Comparison of ENCODE assay signal across 23 cellular contexts in genomic region chr9:97623946-97624345, GRCh38.
"Had no signal": no experiment of that assay in that cellular context is flagged by ENCODE, and none has a peak within 500 bp of the region (broad histone marks: within the 10 kb centered on the region; RNA-seq: fewer than 3 reads in every experiment).

No MANE protein-coding gene starts in this region.

- H3K9me3 Mint-ChIP-seq: activated naive CD4-positive, alpha-beta T cell treated with anti-CD3 and anti-CD28 coated beads, Interleukin-2, amount 50 U/mL, for 24 hours; activated T-cell treated with anti-CD3 and anti-CD28 coated beads, Interleukin-2, amount 50 U/mL, for 24 hours; activated T-helper 1 cell treated with anti-CD3 and anti-CD28 coated beads, Interleukin-12 subunit alpha, Interleukin-12 subunit beta, Interleukin-2, Interleukin-4 antibody, amounts not matched to agents 30 ng/mL and 10 ng/mL and 1 ng/mL, durations not matched to agents 14 hours and 24 hours and 36 hours; T-helper 1 cell treated with Interleukin-12 subunit alpha and Interleukin-12 subunit beta and Interleukin-4 antibody, amounts not matched to agents 30 μg/mL and 1 μg/mL, for 36 hours had no signal

- ATAC-seq: activated CD4-positive, CD25-positive, alpha-beta regulatory T cell treated with anti-CD3 and anti-CD28 coated beads, Interleukin-2, amount 50 U/mL, for 24 hours; activated CD8-positive, alpha-beta memory T cell treated with anti-CD3 and anti-CD28 coated beads, Interleukin-2, amount 10 ng/mL, durations not matched to agents 7 days and 5 days; K562 had no signal

- H3K27ac Mint-ChIP-seq: activated CD8-positive, alpha-beta memory T cell treated with anti-CD3 and anti-CD28 coated beads, Interleukin-2, amount 10 ng/mL, durations not matched to agents 7 days and 5 days; activated naive CD4-positive, alpha-beta T cell treated with anti-CD3 and anti-CD28 coated beads, Interleukin-2, amount 50 U/mL, for 24 hours; activated T-cell treated with anti-CD3 and anti-CD28 coated beads, Interleukin-2, amount 50 U/mL, for 24 hours; activated T-helper 1 cell treated with anti-CD3 and anti-CD28 coated beads, Interleukin-12 subunit alpha, Interleukin-12 subunit beta, Interleukin-2, Interleukin-4 antibody, amounts not matched to agents 30 ng/mL and 10 ng/mL and 1 ng/mL, durations not matched to agents 14 hours and 24 hours and 36 hours; T-helper 1 cell treated with Interleukin-12 subunit alpha and Interleukin-12 subunit beta and Interleukin-4 antibody, amounts not matched to agents 30 μg/mL and 1 μg/mL, for 36 hours had no signal

- H3K4me3 Mint-ChIP-seq: activated CD8-positive, alpha-beta memory T cell treated with anti-CD3 and anti-CD28 coated beads, Interleukin-2, amount 10 ng/mL, durations not matched to agents 7 days and 5 days; activated naive CD4-positive, alpha-beta T cell treated with anti-CD3 and anti-CD28 coated beads, Interleukin-2, amount 50 U/mL, for 24 hours; activated T-cell treated with anti-CD3 and anti-CD28 coated beads, Interleukin-2, amount 50 U/mL, for 24 hours; activated T-helper 1 cell treated with anti-CD3 and anti-CD28 coated beads, Interleukin-12 subunit alpha, Interleukin-12 subunit beta, Interleukin-2, Interleukin-4 antibody, amounts not matched to agents 30 ng/mL and 10 ng/mL and 1 ng/mL, durations not matched to agents 14 hours and 24 hours and 36 hours; T-helper 1 cell treated with Interleukin-12 subunit alpha and Interleukin-12 subunit beta and Interleukin-4 antibody, amounts not matched to agents 30 μg/mL and 1 μg/mL, for 36 hours had no signal

- DNase-seq: activated CD4-positive, alpha-beta T cell treated with anti-CD3 and anti-CD28 coated beads for 4 hours; activated CD8-positive, alpha-beta memory T cell treated with anti-CD3 and anti-CD28 coated beads, Interleukin-2, amount 10 ng/mL, durations not matched to agents 7 days and 5 days; activated effector memory CD4-positive, alpha-beta T cell treated with Interleukin-2 at 50 U/mL for 16 hours; activated naive CD4-positive, alpha-beta T cell; activated T-cell treated with anti-CD3 and anti-CD28 coated beads, Interleukin-2, amount 50 U/mL, for 24 hours; amygdala; brain microvascular endothelial cell; caudate nucleus; Karpas-422; MM.1S; NCI-H1105; NCI-H1436 treated with DMSO at 0.1 percent for 48 hours; NCI-H187; NCI-H2081; NCI-H446; NCI-H524; Peyer's patch; SHP77 treated with DMSO at 0.1 percent for 48 hours had no signal
